In the genomic region with DNA sequence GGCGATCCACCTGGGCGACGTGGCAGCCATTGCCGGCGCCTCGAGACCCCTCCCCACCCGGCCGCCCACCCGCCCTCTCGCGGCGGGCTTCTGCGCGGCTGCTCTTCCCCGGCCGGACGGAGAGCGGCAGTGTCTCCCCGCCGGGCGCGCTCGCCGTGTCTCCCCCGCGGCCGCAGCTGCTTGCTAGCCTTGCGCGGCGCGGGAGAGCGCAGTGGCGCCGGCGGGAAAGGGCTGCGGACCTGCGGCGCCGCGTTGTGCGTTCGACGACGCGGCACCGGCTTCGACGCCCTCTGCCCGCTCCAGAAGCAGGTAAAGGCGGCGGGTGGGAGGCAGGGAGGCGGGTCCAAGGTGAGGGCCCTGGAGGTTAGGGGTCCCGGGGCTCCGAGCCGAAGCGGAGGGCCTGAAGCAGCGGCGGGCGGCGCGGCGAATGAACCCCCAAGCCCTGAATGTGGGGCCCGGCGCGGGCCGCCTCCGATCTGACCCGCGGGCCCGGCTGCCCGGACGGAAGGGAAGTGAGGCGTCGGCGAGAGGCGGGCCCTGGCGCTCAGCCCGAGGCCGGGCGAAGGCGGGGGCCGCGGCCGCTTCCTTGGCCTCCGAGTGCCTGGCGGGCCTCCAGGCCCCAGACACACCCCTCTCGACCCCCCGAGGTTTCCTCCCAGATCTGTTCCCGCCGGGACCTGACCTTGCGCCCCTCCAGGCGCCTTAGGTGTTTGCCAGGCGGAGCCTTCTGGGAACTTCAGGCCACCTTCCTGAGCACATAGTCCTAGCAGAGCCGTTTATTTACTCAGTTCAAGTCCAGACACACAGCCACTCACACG, we compare ENCODE assay signal across 1 cellular context.
A peak's percentile ranks its signal among the peaks of the same experiment; 100 is the strongest.
TF ChIP-seq lines count a peak whose summit lies in the region.

A gene (plus strand): TSS at position 129 of the 818 bp plus-strand sequence. CDS start 40,491 bp downstream, outside the sequence.

TF ChIP-seq in SK-N-SH, 30 proteins besides CTCF, POLR2A, EP300 and RAD21 (continued from another document):
- TF ChIP-seq, protein P1, sequence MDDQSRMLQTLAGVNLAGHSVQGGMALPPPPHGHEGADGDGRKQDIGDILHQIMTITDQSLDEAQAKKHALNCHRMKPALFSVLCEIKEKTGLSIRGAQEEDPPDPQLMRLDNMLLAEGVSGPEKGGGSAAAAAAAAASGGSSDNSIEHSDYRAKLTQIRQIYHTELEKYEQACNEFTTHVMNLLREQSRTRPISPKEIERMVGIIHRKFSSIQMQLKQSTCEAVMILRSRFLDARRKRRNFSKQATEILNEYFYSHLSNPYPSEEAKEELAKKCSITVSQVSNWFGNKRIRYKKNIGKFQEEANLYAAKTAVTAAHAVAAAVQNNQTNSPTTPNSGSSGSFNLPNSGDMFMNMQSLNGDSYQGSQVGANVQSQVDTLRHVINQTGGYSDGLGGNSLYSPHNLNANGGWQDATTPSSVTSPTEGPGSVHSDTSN (IDR thresholded peaks at IDR 0.05): no peak
- TF ChIP-seq, protein P2, sequence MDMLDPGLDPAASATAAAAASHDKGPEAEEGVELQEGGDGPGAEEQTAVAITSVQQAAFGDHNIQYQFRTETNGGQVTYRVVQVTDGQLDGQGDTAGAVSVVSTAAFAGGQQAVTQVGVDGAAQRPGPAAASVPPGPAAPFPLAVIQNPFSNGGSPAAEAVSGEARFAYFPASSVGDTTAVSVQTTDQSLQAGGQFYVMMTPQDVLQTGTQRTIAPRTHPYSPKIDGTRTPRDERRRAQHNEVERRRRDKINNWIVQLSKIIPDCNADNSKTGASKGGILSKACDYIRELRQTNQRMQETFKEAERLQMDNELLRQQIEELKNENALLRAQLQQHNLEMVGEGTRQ (IDR thresholded peaks at IDR 0.05; ENCODE audit: borderline replicate concordance, low read depth, low read length): no peak
- TF ChIP-seq FOXJ3 (CRISPR knock-in tag; IDR thresholded peaks at IDR 0.05) (no peak), ELF1 (IDR thresholded peaks at IDR 0.05) (0 out of 2 replicates have a peak, but pooled peaks have one; percentile 38), TCF12 (IDR thresholded peaks at IDR 0.05) (0 out of 2 replicates have a peak, but pooled peaks have one; percentile 2), FOSL2 (IDR thresholded peaks at IDR 0.05; ENCODE audit: borderline replicate concordance, low read depth) (no peak), FOXM1 (IDR thresholded peaks at IDR 0.05; ENCODE audit: low read depth) (no peak), MEF2A (IDR thresholded peaks at IDR 0.05; ENCODE audit: borderline replicate concordance, low read depth) (no peak), POLR2AphosphoS5 (IDR thresholded peaks at IDR 0.05; ENCODE audit: low read depth, low read length) (peak; percentile 86), RXRA (IDR thresholded peaks at IDR 0.05; ENCODE audit: borderline replicate concordance, low read depth) (no peak), GABPA (IDR thresholded peaks at IDR 0.05; ENCODE audit: low read depth) (peak; percentile 44; the same call in 1 of the 2 replicates), MXI1 (IDR thresholded peaks at IDR 0.05; ENCODE audit: low read depth, low read length) (peak; percentile 14; the same call in 1 of the 2 replicates), RCOR1 (IDR thresholded peaks at IDR 0.05; ENCODE audit: low read length) (no peak), CHD2 (IDR thresholded peaks at IDR 0.05; ENCODE audit: low read length, partially characterized antibody) (no peak), TAF1 (IDR thresholded peaks at IDR 0.05; ENCODE audit: borderline replicate concordance, low read depth, low read length) (no peak; the same call in 1 of the 2 replicates), YY1 (IDR thresholded peaks at IDR 0.05; ENCODE audit: low read depth) (0 out of 2 replicates have a peak, but pooled peaks have one; percentile 6), SMC3 (IDR thresholded peaks at IDR 0.05; ENCODE audit: low read depth, low read length) (peak; percentile 48)
- TF ChIP-seq, protein P3, sequence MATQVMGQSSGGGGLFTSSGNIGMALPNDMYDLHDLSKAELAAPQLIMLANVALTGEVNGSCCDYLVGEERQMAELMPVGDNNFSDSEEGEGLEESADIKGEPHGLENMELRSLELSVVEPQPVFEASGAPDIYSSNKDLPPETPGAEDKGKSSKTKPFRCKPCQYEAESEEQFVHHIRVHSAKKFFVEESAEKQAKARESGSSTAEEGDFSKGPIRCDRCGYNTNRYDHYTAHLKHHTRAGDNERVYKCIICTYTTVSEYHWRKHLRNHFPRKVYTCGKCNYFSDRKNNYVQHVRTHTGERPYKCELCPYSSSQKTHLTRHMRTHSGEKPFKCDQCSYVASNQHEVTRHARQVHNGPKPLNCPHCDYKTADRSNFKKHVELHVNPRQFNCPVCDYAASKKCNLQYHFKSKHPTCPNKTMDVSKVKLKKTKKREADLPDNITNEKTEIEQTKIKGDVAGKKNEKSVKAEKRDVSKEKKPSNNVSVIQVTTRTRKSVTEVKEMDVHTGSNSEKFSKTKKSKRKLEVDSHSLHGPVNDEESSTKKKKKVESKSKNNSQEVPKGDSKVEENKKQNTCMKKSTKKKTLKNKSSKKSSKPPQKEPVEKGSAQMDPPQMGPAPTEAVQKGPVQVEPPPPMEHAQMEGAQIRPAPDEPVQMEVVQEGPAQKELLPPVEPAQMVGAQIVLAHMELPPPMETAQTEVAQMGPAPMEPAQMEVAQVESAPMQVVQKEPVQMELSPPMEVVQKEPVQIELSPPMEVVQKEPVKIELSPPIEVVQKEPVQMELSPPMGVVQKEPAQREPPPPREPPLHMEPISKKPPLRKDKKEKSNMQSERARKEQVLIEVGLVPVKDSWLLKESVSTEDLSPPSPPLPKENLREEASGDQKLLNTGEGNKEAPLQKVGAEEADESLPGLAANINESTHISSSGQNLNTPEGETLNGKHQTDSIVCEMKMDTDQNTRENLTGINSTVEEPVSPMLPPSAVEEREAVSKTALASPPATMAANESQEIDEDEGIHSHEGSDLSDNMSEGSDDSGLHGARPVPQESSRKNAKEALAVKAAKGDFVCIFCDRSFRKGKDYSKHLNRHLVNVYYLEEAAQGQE (IDR thresholded peaks at IDR 0.05; ENCODE audit: low read depth, low read length): no peak
- TF ChIP-seq, protein P4, sequence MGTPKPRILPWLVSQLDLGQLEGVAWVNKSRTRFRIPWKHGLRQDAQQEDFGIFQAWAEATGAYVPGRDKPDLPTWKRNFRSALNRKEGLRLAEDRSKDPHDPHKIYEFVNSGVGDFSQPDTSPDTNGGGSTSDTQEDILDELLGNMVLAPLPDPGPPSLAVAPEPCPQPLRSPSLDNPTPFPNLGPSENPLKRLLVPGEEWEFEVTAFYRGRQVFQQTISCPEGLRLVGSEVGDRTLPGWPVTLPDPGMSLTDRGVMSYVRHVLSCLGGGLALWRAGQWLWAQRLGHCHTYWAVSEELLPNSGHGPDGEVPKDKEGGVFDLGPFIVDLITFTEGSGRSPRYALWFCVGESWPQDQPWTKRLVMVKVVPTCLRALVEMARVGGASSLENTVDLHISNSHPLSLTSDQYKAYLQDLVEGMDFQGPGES (IDR thresholded peaks at IDR 0.05; ENCODE audit: low read depth, low read length): no peak
- TF ChIP-seq, protein P5, sequence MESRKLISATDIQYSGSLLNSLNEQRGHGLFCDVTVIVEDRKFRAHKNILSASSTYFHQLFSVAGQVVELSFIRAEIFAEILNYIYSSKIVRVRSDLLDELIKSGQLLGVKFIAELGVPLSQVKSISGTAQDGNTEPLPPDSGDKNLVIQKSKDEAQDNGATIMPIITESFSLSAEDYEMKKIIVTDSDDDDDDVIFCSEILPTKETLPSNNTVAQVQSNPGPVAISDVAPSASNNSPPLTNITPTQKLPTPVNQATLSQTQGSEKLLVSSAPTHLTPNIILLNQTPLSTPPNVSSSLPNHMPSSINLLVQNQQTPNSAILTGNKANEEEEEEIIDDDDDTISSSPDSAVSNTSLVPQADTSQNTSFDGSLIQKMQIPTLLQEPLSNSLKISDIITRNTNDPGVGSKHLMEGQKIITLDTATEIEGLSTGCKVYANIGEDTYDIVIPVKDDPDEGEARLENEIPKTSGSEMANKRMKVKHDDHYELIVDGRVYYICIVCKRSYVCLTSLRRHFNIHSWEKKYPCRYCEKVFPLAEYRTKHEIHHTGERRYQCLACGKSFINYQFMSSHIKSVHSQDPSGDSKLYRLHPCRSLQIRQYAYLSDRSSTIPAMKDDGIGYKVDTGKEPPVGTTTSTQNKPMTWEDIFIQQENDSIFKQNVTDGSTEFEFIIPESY (IDR thresholded peaks at IDR 0.05; ENCODE audit: borderline replicate concordance, low read depth): 0 out of 2 replicates have a peak, but pooled peaks have one; percentile 22
- TF ChIP-seq, protein P6, sequence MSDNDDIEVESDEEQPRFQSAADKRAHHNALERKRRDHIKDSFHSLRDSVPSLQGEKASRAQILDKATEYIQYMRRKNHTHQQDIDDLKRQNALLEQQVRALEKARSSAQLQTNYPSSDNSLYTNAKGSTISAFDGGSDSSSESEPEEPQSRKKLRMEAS (IDR thresholded peaks at IDR 0.05; ENCODE audit: low read depth): peak; percentile 61
